1 cellular context compared by ENCODE assay signal in the genomic region with DNA sequence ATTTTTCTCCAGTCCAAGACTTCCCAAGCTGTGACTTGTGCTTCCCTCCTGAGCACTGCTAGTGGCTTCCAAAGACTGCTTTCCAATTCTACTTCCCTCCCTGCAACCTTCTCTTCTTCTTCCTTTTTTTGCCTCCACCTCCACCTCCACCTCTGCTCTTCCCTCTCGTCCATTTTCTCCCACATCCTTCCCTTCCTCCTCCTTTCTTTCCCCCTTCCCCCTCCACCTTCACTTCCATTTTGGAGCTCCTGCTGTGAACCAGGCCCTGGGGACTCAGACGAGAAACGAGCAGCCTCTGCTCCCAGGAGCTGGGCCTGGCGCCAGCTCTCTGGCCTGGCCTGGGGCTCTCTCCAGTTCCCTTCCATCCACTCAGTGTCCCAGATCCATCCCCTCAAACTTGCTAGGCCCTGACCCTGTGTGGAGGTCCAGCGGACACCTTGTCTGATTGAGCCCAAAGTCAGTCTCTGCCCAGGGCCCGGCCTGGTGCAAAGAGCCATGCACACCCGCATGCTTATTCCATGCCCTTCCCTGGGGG.
TF ChIP-seq lines count a peak whose summit lies in the region.

No MANE protein-coding gene starts in this region.

TF ChIP-seq in HEK293, 187 proteins besides CTCF, POLR2A, EP300 and RAD21 (continued from another document):
- TF ChIP-seq, protein P1, sequence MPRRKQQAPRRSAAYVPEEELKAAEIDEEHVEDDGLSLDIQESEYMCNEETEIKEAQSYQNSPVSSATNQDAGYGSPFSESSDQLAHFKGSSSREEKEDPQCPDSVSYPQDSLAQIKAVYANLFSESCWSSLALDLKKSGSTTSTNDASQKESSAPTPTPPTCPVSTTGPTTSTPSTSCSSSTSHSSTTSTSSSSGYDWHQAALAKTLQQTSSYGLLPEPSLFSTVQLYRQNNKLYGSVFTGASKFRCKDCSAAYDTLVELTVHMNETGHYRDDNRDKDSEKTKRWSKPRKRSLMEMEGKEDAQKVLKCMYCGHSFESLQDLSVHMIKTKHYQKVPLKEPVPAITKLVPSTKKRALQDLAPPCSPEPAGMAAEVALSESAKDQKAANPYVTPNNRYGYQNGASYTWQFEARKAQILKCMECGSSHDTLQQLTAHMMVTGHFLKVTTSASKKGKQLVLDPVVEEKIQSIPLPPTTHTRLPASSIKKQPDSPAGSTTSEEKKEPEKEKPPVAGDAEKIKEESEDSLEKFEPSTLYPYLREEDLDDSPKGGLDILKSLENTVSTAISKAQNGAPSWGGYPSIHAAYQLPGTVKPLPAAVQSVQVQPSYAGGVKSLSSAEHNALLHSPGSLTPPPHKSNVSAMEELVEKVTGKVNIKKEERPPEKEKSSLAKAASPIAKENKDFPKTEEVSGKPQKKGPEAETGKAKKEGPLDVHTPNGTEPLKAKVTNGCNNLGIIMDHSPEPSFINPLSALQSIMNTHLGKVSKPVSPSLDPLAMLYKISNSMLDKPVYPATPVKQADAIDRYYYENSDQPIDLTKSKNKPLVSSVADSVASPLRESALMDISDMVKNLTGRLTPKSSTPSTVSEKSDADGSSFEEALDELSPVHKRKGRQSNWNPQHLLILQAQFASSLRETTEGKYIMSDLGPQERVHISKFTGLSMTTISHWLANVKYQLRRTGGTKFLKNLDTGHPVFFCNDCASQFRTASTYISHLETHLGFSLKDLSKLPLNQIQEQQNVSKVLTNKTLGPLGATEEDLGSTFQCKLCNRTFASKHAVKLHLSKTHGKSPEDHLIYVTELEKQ (tag by site-specific recombination; IDR thresholded peaks at IDR 0.05; ENCODE audit: borderline replicate concordance) = no peak
- TF ChIP-seq ZNF510 (tag by site-specific recombination; IDR thresholded peaks at IDR 0.05; ENCODE audit: insufficient replicate concordance) (no peak), ZNF473 (tag by site-specific recombination; IDR thresholded peaks at IDR 0.05) (no peak), ZNF701 (tag by site-specific recombination; IDR thresholded peaks at IDR 0.05) (no peak), ZNF132 (tag by site-specific recombination; IDR thresholded peaks at IDR 0.05; ENCODE audit: borderline replicate concordance) (no peak), ZNF555 (tag by site-specific recombination; conservative IDR thresholded peaks at IDR 0.05) (no peak), ZNF112 (tag by site-specific recombination; IDR thresholded peaks at IDR 0.05) (no peak), TRIM28 (IDR thresholded peaks at IDR 0.05; ENCODE audit: borderline replicate concordance, low read length) (no peak), KLF1 (tag by site-specific recombination; IDR thresholded peaks at IDR 0.05) (no peak), ZNF423 (tag by site-specific recombination; IDR thresholded peaks at IDR 0.05) (peak; percentile 73; the same call in 1 of the 2 replicates), MZF1 (tag by site-specific recombination; IDR thresholded peaks at IDR 0.05; ENCODE audit: borderline replicate concordance) (no peak), ZNF121 (tag by site-specific recombination; IDR thresholded peaks at IDR 0.05) (no peak), ZNF76 (tag by site-specific recombination; IDR thresholded peaks at IDR 0.05; ENCODE audit: borderline replicate concordance, low read depth) (no peak), ZNF341 (tag by site-specific recombination; IDR thresholded peaks at IDR 0.05; ENCODE audit: low read depth) (no peak), ZNF274 (IDR thresholded peaks at IDR 0.05; ENCODE audit: low read length) (no peak), ZNF274 (tag by site-specific recombination; IDR thresholded peaks at IDR 0.05; ENCODE audit: borderline replicate concordance) (no peak), BCL11B (tag by site-specific recombination; IDR thresholded peaks at IDR 0.05; ENCODE audit: low read depth) (no peak)
- TF ChIP-seq, protein P2, sequence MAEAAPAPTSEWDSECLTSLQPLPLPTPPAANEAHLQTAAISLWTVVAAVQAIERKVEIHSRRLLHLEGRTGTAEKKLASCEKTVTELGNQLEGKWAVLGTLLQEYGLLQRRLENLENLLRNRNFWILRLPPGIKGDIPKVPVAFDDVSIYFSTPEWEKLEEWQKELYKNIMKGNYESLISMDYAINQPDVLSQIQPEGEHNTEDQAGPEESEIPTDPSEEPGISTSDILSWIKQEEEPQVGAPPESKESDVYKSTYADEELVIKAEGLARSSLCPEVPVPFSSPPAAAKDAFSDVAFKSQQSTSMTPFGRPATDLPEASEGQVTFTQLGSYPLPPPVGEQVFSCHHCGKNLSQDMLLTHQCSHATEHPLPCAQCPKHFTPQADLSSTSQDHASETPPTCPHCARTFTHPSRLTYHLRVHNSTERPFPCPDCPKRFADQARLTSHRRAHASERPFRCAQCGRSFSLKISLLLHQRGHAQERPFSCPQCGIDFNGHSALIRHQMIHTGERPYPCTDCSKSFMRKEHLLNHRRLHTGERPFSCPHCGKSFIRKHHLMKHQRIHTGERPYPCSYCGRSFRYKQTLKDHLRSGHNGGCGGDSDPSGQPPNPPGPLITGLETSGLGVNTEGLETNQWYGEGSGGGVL (tag by site-specific recombination; IDR thresholded peaks at IDR 0.05) = peak; percentile 23; the same call in 1 of the 2 replicates
- TF ChIP-seq, protein P3, sequence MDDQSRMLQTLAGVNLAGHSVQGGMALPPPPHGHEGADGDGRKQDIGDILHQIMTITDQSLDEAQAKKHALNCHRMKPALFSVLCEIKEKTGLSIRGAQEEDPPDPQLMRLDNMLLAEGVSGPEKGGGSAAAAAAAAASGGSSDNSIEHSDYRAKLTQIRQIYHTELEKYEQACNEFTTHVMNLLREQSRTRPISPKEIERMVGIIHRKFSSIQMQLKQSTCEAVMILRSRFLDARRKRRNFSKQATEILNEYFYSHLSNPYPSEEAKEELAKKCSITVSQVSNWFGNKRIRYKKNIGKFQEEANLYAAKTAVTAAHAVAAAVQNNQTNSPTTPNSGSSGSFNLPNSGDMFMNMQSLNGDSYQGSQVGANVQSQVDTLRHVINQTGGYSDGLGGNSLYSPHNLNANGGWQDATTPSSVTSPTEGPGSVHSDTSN (CRISPR knock-in tag; IDR thresholded peaks at IDR 0.05) = no peak
- TF ChIP-seq, protein P4, sequence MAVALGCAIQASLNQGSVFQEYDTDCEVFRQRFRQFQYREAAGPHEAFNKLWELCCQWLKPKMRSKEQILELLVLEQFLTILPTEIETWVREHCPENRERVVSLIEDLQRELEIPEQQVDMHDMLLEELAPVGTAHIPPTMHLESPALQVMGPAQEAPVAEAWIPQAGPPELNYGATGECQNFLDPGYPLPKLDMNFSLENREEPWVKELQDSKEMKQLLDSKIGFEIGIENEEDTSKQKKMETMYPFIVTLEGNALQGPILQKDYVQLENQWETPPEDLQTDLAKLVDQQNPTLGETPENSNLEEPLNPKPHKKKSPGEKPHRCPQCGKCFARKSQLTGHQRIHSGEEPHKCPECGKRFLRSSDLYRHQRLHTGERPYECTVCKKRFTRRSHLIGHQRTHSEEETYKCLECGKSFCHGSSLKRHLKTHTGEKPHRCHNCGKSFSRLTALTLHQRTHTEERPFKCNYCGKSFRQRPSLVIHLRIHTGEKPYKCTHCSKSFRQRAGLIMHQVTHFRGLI (tag by site-specific recombination; IDR thresholded peaks at IDR 0.05) = no peak
